ENCODE assay signal across 17 cellular contexts in the genomic region with DNA sequence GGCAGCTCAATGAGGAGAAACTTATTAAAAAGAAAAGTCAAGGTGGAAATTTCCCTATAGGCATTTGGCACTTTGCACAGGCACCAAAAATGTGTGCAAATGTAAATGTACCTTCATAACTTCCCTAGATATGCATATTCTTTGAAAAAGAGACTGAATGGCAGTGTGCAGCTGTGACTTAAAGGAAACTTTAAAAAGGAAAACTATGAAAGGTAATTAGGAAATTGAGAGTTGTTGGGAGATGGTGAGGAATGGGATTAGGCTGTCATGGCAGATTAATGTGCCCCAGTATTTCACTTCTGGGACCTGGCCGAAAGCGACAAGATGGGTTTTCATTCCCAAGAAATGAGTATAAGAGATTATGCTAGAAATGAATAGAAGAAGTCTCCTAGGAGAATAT.
DNase-seq lines count a peak whose midpoint lies in the region; ATAC-seq and TF ChIP-seq lines count a peak whose summit lies in the region.
"Had no signal": no experiment of that assay in that cellular context is flagged by ENCODE, and none has a peak within 500 bp of the region (broad histone marks: within the 10 kb centered on the region; RNA-seq: fewer than 3 reads in every experiment).

No MANE protein-coding gene starts in this region.

- ATAC-seq in stimulated activated memory B cell treated with anti-CD40 and anti-IgM and Interleukin-4, amounts not matched to agents 10 μg/mL and 1 μg/mL and 100 μg/mL, for 72 hours, result no peak
- ATAC-seq: A549; CD8-positive, alpha-beta T cell had no signal

- H3K27ac ChIP-seq in neural progenitor cell, result no peak overlapping the region
- H3K27ac ChIP-seq: 22Rv1; A549; BLaER1 treated with 17β-estradiol and CSF1 and Interleukin-3, amounts not matched to agents 10 nM and 100 nM; C4-2B had no signal

- H3K4me1 Mint-ChIP-seq in nephron, result peaks cover 10% of the 10 kb centered on the region
- peaks cover 8% of the 10 kb centered on the region for H3K4me1 Mint-ChIP-seq in neural progenitor cell
- no peaks in the 10 kb centered on the region for H3K4me1 Mint-ChIP-seq in stimulated activated memory B cell treated with anti-CD40 and anti-IgM and Interleukin-4, amounts not matched to agents 10 μg/mL and 1 μg/mL and 100 μg/mL, for 72 hours
- H3K4me1 Mint-ChIP-seq: B cell had no signal

- H3K27me3 ChIP-seq in neural progenitor cell, result peaks cover 20% of the 10 kb centered on the region
- H3K27me3 ChIP-seq: BLaER1 treated with 17β-estradiol and CSF1 and Interleukin-3, amounts not matched to agents 10 nM and 100 nM had no signal

- peak; percentile 21 for DNase-seq in NCI-H82 (lab: John Stamatoyannopoulos, UW)
- no peak for DNase-seq in NCI-H82 treated with DMSO at 0.1 percent for 48 hours (lab: John Stamatoyannopoulos, UW; ENCODE audit: unreplicated experiment)
- no peak for DNase-seq in neural progenitor cell (ENCODE audit: low spot score)
- DNase-seq: AML-193; Caco-2; Calu3; CD4-positive, alpha-beta T cell; CD8-positive, alpha-beta T cell; DMS79 treated with DMSO at 0.1 percent for 48 hours; GF-D8 had no signal

- no peak overlapping the region for H3K4me3 Mint-ChIP-seq in nephron
- no peak overlapping the region for H3K4me3 Mint-ChIP-seq in neural progenitor cell
- no peak overlapping the region for H3K4me3 Mint-ChIP-seq in stimulated activated memory B cell treated with anti-CD40 and anti-IgM and Interleukin-4, amounts not matched to agents 10 μg/mL and 1 μg/mL and 100 μg/mL, for 72 hours
- H3K4me3 Mint-ChIP-seq: B cell; CD4-positive, alpha-beta T cell; CD8-positive, alpha-beta T cell had no signal

- no peak overlapping the region for H3K9ac ChIP-seq in neural progenitor cell
- H3K9ac ChIP-seq: BLaER1 treated with 17β-estradiol and CSF1 and Interleukin-3, amounts not matched to agents 10 nM and 100 nM had no signal

- no peaks in the 10 kb centered on the region for H3F3A ChIP-seq in neural progenitor cell (ENCODE audit: low read depth)

- H2AFZ ChIP-seq in neural progenitor cell (replicated peaks), result no peak overlapping the region

- H3K36me3 ChIP-seq in neural progenitor cell, result no peaks in the 10 kb centered on the region
- H3K36me3 ChIP-seq: BLaER1 treated with 17β-estradiol and CSF1 and Interleukin-3, amounts not matched to agents 10 nM and 100 nM had no signal

- H3K79me2 ChIP-seq in neural progenitor cell (ENCODE audit: low read depth), result no peaks in the 10 kb centered on the region

- H4K20me1 ChIP-seq in neural progenitor cell (ENCODE audit: low read depth), result no peaks in the 10 kb centered on the region
- H4K20me1 ChIP-seq: BLaER1 treated with 17β-estradiol and CSF1 and Interleukin-3, amounts not matched to agents 10 nM and 100 nM had no signal

- no peak overlapping the region for H3K4me2 ChIP-seq in neural progenitor cell
- H3K4me2 ChIP-seq: A549; BLaER1 treated with 17β-estradiol and CSF1 and Interleukin-3, amounts not matched to agents 10 nM and 100 nM had no signal

- no peaks in the 10 kb centered on the region for H3K9me3 ChIP-seq in neural progenitor cell (ENCODE audit: low read depth)
- H3K9me3 ChIP-seq: A549; BLaER1 treated with 17β-estradiol and CSF1 and Interleukin-3, amounts not matched to agents 10 nM and 100 nM; Caco-2 had no signal

- H3K4me3 ChIP-seq in neural progenitor cell, result no peak overlapping the region
- H3K4me3 ChIP-seq: A549; BLaER1 treated with 17β-estradiol and CSF1 and Interleukin-3, amounts not matched to agents 10 nM and 100 nM had no signal

- peak overlapping the region; percentile 4 to 57 (median 23) for H3K27ac Mint-ChIP-seq in nephron
- no peak overlapping the region for H3K27ac Mint-ChIP-seq in neural progenitor cell
- no peak overlapping the region for H3K27ac Mint-ChIP-seq in stimulated activated memory B cell treated with anti-CD40 and anti-IgM and Interleukin-4, amounts not matched to agents 10 μg/mL and 1 μg/mL and 100 μg/mL, for 72 hours
- H3K27ac Mint-ChIP-seq: B cell; CD4-positive, alpha-beta T cell; CD8-positive, alpha-beta T cell had no signal

- H3K9me3 Mint-ChIP-seq in nephron (no peaks in the 10 kb centered on the region), neural progenitor cell (no peaks in the 10 kb centered on the region)
- H3K9me3 Mint-ChIP-seq in stimulated activated memory B cell treated with anti-CD40 and anti-IgM and Interleukin-4, amounts not matched to agents 10 μg/mL and 1 μg/mL and 100 μg/mL, for 72 hours, result no peaks in the 10 kb centered on the region
- H3K9me3 Mint-ChIP-seq: CD4-positive, alpha-beta T cell; CD8-positive, alpha-beta T cell had no signal

- H3K36me3 Mint-ChIP-seq in nephron (ENCODE audit: low read depth), result no peaks in the 10 kb centered on the region
- H3K36me3 Mint-ChIP-seq in neural progenitor cell, result no peaks in the 10 kb centered on the region
- no peaks in the 10 kb centered on the region for H3K36me3 Mint-ChIP-seq in stimulated activated memory B cell treated with anti-CD40 and anti-IgM and Interleukin-4, amounts not matched to agents 10 μg/mL and 1 μg/mL and 100 μg/mL, for 72 hours
- H3K36me3 Mint-ChIP-seq: CD8-positive, alpha-beta T cell had no signal

- no peaks in the 10 kb centered on the region for H3K4me1 ChIP-seq in neural progenitor cell
- H3K4me1 ChIP-seq: A549; BLaER1 treated with 17β-estradiol and CSF1 and Interleukin-3, amounts not matched to agents 10 nM and 100 nM; Caco-2 had no signal

- H3K27me3 Mint-ChIP-seq in nephron (ENCODE audit: low read depth) (no peaks in the 10 kb centered on the region), neural progenitor cell (ENCODE audit: insufficient read depth, low read depth) (peaks cover 2% of the 10 kb centered on the region)
- peaks cover 8% of the 10 kb centered on the region for H3K27me3 Mint-ChIP-seq in stimulated activated memory B cell treated with anti-CD40 and anti-IgM and Interleukin-4, amounts not matched to agents 10 μg/mL and 1 μg/mL and 100 μg/mL, for 72 hours

- TF ChIP-seq CTCF in nephron (IDR thresholded peaks at IDR 0.05; ENCODE audit: unreplicated experiment in 3 of 3) (no peak), neural progenitor cell (IDR thresholded peaks at IDR 0.05) (no peak)

Comparison
In these comparisons a context has a peak if more than half of its experiments do, and no peak if none do; other contexts are left out.
1. H3K27ac Mint-ChIP-seq: peak in nephron (3 of 3); none in neural progenitor cell (single experiment) and stimulated activated memory B cell treated with anti-CD40 and anti-IgM and Interleukin-4, amounts not matched to agents 10 μg/mL and 1 μg/mL and 100 μg/mL, for 72 hours (single experiment).